ENCODE assay signal across 1 cellular context in genomic region chr6:68642081-68642480, GRCh38.
TF ChIP-seq lines count a peak whose summit lies in the region.

No MANE protein-coding gene starts in this region.

TF ChIP-seq in HepG2, 621 proteins besides CTCF, POLR2A, EP300 and RAD21 (continued from another document):
- no peak for TF ChIP-seq MLXIP (CRISPR knock-in tag; IDR thresholded peaks at IDR 0.05; ENCODE audit: borderline replicate concordance)
